Comparison of ENCODE assay signal across 26 cellular contexts in the genomic region with DNA sequence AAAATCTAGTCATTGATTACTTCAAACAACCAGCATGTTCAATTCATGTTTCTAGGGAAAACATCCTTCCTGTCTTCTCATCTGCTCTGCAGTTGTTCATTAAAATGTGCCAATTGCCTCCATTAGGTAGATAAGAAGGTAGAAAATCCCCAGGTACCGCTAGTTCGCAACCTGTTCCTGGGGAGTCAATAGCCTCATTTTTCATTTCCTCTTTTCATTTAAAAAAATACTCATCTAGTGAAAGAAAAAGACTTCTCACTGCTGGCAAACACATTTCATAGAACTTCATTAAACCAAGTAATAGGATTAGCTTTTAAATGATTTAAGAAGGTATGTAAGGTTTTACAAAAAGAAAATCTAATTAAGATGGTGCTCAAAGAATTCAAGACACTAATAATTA.
"Had no signal": no experiment of that assay in that cellular context is flagged by ENCODE, and none has a peak within 500 bp of the region (broad histone marks: within the 10 kb centered on the region; RNA-seq: fewer than 3 reads in every experiment).

No MANE protein-coding gene starts in this region.

- DNase-seq: activated CD4-positive, alpha-beta memory T cell treated with anti-CD3 and anti-CD28 coated beads, Interleukin-2, amount 10 ng/mL, durations not matched to agents 7 days and 5 days; activated CD4-positive, alpha-beta T cell treated with anti-CD3 and anti-CD28 coated beads for 1 hour; activated CD4-positive, alpha-beta T cell treated with anti-CD3 and anti-CD28 coated beads for 4 hours; activated CD4-positive, alpha-beta T cell treated with anti-CD3 and anti-CD28 coated beads, Interleukin-2, amount 10 ng/mL, durations not matched to agents 7 days and 5 days; activated CD4-positive, alpha-beta T cell treated with anti-CD3 and anti-CD28 coated beads, Interleukin-2, amount 50 U/mL, for 4 hours; activated CD8-positive, alpha-beta memory T cell treated with anti-CD3 and anti-CD28 coated beads, Interleukin-2, amount 50 U/mL, for 48 hours; activated gamma-delta T cell; activated naive CD4-positive, alpha-beta T cell; activated naive CD4-positive, alpha-beta T cell treated with anti-CD3 and anti-CD28 coated beads, Interleukin-2, amount 10 ng/mL, durations not matched to agents 7 days and 5 days; activated naive CD8-positive, alpha-beta T cell treated with anti-CD3 and anti-CD28 coated beads, Interleukin-2, amount 10 ng/mL, durations not matched to agents 7 days and 5 days; activated T-cell treated with anti-CD3 and anti-CD28 coated beads for 4 hours; activated T-cell treated with anti-CD3 and anti-CD28 coated beads, Interleukin-2, amount 50 U/mL, for 24 hours; activated T-cell treated with anti-CD3 and anti-CD28 coated beads, Interleukin-2, amount 50 U/mL, for 72 hours; dorsolateral prefrontal cortex; effector memory CD4-positive, alpha-beta T cell; endodermal cell; foreskin fibroblast; hippocampal formation had no signal

- H3K4me1 ChIP-seq: ascending aorta, breast epithelium had no signal

- H3K4me3 ChIP-seq: ascending aorta, breast epithelium, cardiac muscle cell, coronary artery, dorsolateral prefrontal cortex had no signal

- FAIRE-seq: frontal cortex had no signal

- H3K27me3 ChIP-seq: ascending aorta, breast epithelium, cardiac muscle cell had no signal

- H3K27ac ChIP-seq: ascending aorta, breast epithelium, cardiac muscle cell, coronary artery, dorsolateral prefrontal cortex had no signal

- H3K36me3 ChIP-seq: ascending aorta, breast epithelium, cardiac muscle cell had no signal

- H3K9me3 ChIP-seq: ascending aorta, breast epithelium had no signal

- ATAC-seq: activated naive CD4-positive, alpha-beta T cell treated with anti-CD3 and anti-CD28 coated beads, Interleukin-2, amount 50 U/mL, for 72 hours; activated T-cell treated with anti-CD3 and anti-CD28 coated beads, Interleukin-2, amount 50 U/mL, for 72 hours; esophagus mucosa; WTC11 had no signal
